33 cellular contexts compared by ENCODE assay signal in genomic region chrX:37854148-37854547, GRCh38.
"Had no signal": no experiment of that assay in that cellular context is flagged by ENCODE, and none has a peak within 500 bp of the region (broad histone marks: within the 10 kb centered on the region; RNA-seq: fewer than 3 reads in every experiment).

No MANE protein-coding gene starts in this region.

- H3K36me3 Mint-ChIP-seq: activated naive CD8-positive, alpha-beta T cell had no signal

- DNase-seq: activated B cell treated with CpG ODN at 0.5 μM for 24 hours; activated CD4-positive, alpha-beta memory T cell treated with anti-CD3 and anti-CD28 coated beads, Interleukin-2, amount 10 ng/mL, durations not matched to agents 7 days and 5 days; activated CD4-positive, alpha-beta T cell treated with anti-CD3 and anti-CD28 coated beads for 4 hours; activated CD4-positive, alpha-beta T cell treated with anti-CD3 and anti-CD28 coated beads, Interleukin-2, amount 10 ng/mL, durations not matched to agents 7 days and 5 days; activated CD4-positive, alpha-beta T cell treated with anti-CD3 and anti-CD28 coated beads, Interleukin-2, amount 50 U/mL, for 4 hours; activated CD8-positive, alpha-beta memory T cell treated with anti-CD3 and anti-CD28 coated beads, Interleukin-2, amount 50 U/mL, for 48 hours; activated effector memory CD4-positive, alpha-beta T cell treated with Interleukin-2 at 50 U/mL for 16 hours; activated gamma-delta T cell treated with Interleukin-2 at 50 U/mL for 16 hours; activated naive CD4-positive, alpha-beta T cell treated with anti-CD3 and anti-CD28 coated beads, Interleukin-2, amount 50 U/mL, for 16 hours; activated naive CD4-positive, alpha-beta T cell treated with Interleukin-2 at 50 U/mL for 16 hours; activated T-cell treated with anti-CD3 and anti-CD28 coated beads for 4 hours; activated T-cell treated with anti-CD3 and anti-CD28 coated beads, Interleukin-2, amount 50 U/mL, for 24 hours; activated T-cell treated with anti-CD3 and anti-CD28 coated beads, Interleukin-2, amount 50 U/mL, for 72 hours; amniotic stem cell; anterior cingulate cortex; brain microvascular endothelial cell; central memory CD4-positive, alpha-beta T cell; cerebellar nuclear complex; colonic mucosa; effector memory CD4-positive, alpha-beta T cell; endodermal cell; foreskin fibroblast; head of caudate nucleus; T-helper 1 cell; T-helper 17 cell; T1000; WERI-Rb-1 had no signal

- H3K27ac ChIP-seq: brain microvascular endothelial cell, cardiac muscle cell, colonic mucosa, WERI-Rb-1 had no signal

- H3K4me3 Mint-ChIP-seq: activated B cell treated with CpG ODN at 0.5 μM for 24 hours; activated CD4-positive, alpha-beta memory T cell treated with anti-CD3 and anti-CD28 coated beads, Interleukin-2, amount 10 ng/mL, durations not matched to agents 7 days and 5 days; activated CD4-positive, alpha-beta T cell treated with anti-CD3 and anti-CD28 coated beads, Interleukin-2, amount 10 ng/mL, durations not matched to agents 7 days and 5 days; activated naive CD8-positive, alpha-beta T cell; activated T-cell treated with anti-CD3 and anti-CD28 coated beads, Interleukin-2, amount 50 U/mL, for 24 hours; activated T-cell treated with anti-CD3 and anti-CD28 coated beads, Interleukin-2, amount 50 U/mL, for 72 hours; endodermal cell; T-helper 17 cell; T-helper 2 cell treated with Interferon-gamma antibody and Interleukin-4, amounts not matched to agents 5 μg/mL and 100 μg/mL, for 36 hours had no signal

- H3K36me3 ChIP-seq: brain microvascular endothelial cell, cardiac muscle cell, colonic mucosa, WERI-Rb-1 had no signal

- H3K9me3 ChIP-seq: colonic mucosa had no signal

- ATAC-seq: activated CD4-positive, CD25-positive, alpha-beta regulatory T cell treated with anti-CD3 and anti-CD28 coated beads, Interleukin-2, amount 50 U/mL, for 24 hours; activated T-cell treated with anti-CD3 and anti-CD28 coated beads, Interleukin-2, amount 50 U/mL, for 72 hours; esophagus mucosa; T-helper 17 cell had no signal

- H3K4me1 ChIP-seq: colonic mucosa had no signal

- H3K27me3 ChIP-seq: brain microvascular endothelial cell, cardiac muscle cell, colonic mucosa had no signal

- H3K27me3 Mint-ChIP-seq: activated B cell treated with CpG ODN at 0.5 μM for 24 hours; activated CD4-positive, alpha-beta memory T cell treated with anti-CD3 and anti-CD28 coated beads, Interleukin-2, amount 10 ng/mL, durations not matched to agents 7 days and 5 days; activated CD4-positive, alpha-beta T cell treated with anti-CD3 and anti-CD28 coated beads, Interleukin-2, amount 10 ng/mL, durations not matched to agents 7 days and 5 days; activated naive CD8-positive, alpha-beta T cell; T-helper 17 cell had no signal

- H3K27ac Mint-ChIP-seq: activated B cell treated with CpG ODN at 0.5 μM for 24 hours; activated CD4-positive, alpha-beta memory T cell treated with anti-CD3 and anti-CD28 coated beads, Interleukin-2, amount 10 ng/mL, durations not matched to agents 7 days and 5 days; activated CD4-positive, alpha-beta T cell treated with anti-CD3 and anti-CD28 coated beads, Interleukin-2, amount 10 ng/mL, durations not matched to agents 7 days and 5 days; activated naive CD8-positive, alpha-beta T cell; activated T-cell treated with anti-CD3 and anti-CD28 coated beads, Interleukin-2, amount 50 U/mL, for 24 hours; activated T-cell treated with anti-CD3 and anti-CD28 coated beads, Interleukin-2, amount 50 U/mL, for 72 hours; endodermal cell; T-helper 17 cell; T-helper 2 cell treated with Interferon-gamma antibody and Interleukin-4, amounts not matched to agents 5 μg/mL and 100 μg/mL, for 36 hours had no signal

- H3K9me3 Mint-ChIP-seq: activated B cell treated with CpG ODN at 0.5 μM for 24 hours; activated CD4-positive, alpha-beta memory T cell treated with anti-CD3 and anti-CD28 coated beads, Interleukin-2, amount 10 ng/mL, durations not matched to agents 7 days and 5 days; activated CD4-positive, alpha-beta T cell treated with anti-CD3 and anti-CD28 coated beads, Interleukin-2, amount 10 ng/mL, durations not matched to agents 7 days and 5 days; activated T-cell treated with anti-CD3 and anti-CD28 coated beads, Interleukin-2, amount 50 U/mL, for 24 hours; T-helper 2 cell treated with Interferon-gamma antibody and Interleukin-4, amounts not matched to agents 5 μg/mL and 100 μg/mL, for 36 hours had no signal

- FAIRE-seq: frontal cortex had no signal

- H3K4me1 Mint-ChIP-seq: activated B cell treated with CpG ODN at 0.5 μM for 24 hours; activated CD4-positive, alpha-beta memory T cell treated with anti-CD3 and anti-CD28 coated beads, Interleukin-2, amount 10 ng/mL, durations not matched to agents 7 days and 5 days; endodermal cell; T-helper 17 cell had no signal

- H3K4me3 ChIP-seq: cardiac muscle cell, colonic mucosa had no signal
